Comparison of ENCODE assay signal across 26 cellular contexts in the genomic region with DNA sequence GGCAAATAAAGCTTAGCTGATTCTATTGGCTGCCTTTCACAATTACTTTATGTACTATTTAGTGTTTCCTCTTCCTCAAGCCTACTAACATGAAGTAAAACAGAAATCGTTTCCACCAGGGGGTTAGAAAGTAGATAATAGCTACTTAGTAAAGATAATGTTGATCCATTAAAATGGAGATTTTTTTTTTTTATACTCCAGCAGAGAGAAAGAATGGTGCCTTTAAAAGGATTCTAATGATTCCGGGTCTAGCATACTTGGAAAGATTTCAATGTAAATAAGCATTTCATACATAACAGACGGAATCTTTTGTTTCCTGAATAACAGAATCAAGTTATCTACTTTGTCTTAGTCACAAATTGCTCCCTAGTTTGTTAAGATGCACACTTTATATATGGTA. TPM values are rescaled to one million over a fixed set of nuclear protein-coding genes. Genes with fewer than 3 reads are reported as not detected.
DNase-seq lines count a peak whose midpoint lies in the region; ATAC-seq and TF ChIP-seq lines count a peak whose summit lies in the region.
"Had no signal": no experiment of that assay in that cellular context is flagged by ENCODE, and none has a peak within 500 bp of the region (broad histone marks: within the 10 kb centered on the region; RNA-seq: fewer than 3 reads in every experiment).

No MANE protein-coding gene starts in this region.

- H3K4me3 Mint-ChIP-seq in stimulated activated naive B cell treated with anti-CD40 and anti-IgM and Interleukin-4, amounts not matched to agents 10 μg/mL and 1 μg/mL and 100 μg/mL, for 72 hours: no peak overlapping the region
- H3K4me3 Mint-ChIP-seq: activated CD8-positive, alpha-beta T cell treated with anti-CD3 and anti-CD28 coated beads, Interleukin-2, amount 10 ng/mL, durations not matched to agents 7 days and 5 days; activated naive CD8-positive, alpha-beta T cell treated with anti-CD3 and anti-CD28 coated beads, Interleukin-2, amount 10 ng/mL, durations not matched to agents 7 days and 5 days; CD14-positive monocyte had no signal

- in situ Hi-C loops in astrocyte of the spinal cord (cut with HindIII; ENCODE audit: low sequenced_read_pairs): no loop called here

- no peaks in the 10 kb centered on the region for H3K9me3 Mint-ChIP-seq in stimulated activated naive B cell treated with anti-CD40 and anti-IgM and Interleukin-4, amounts not matched to agents 10 μg/mL and 1 μg/mL and 100 μg/mL, for 72 hours
- H3K9me3 Mint-ChIP-seq: activated naive CD8-positive, alpha-beta T cell treated with anti-CD3 and anti-CD28 coated beads, Interleukin-2, amount 10 ng/mL, durations not matched to agents 7 days and 5 days; activated T-helper 2 cell treated with anti-CD3 and anti-CD28 coated beads, Interferon-gamma antibody, Interleukin-2, Interleukin-4, amounts not matched to agents 10 μg/mL and 5 μg/mL and 100 μg/mL, durations not matched to agents 14 hours and 24 hours and 36 hours had no signal

- no peak overlapping the region for H3K27ac Mint-ChIP-seq in stimulated activated naive B cell treated with anti-CD40 and anti-IgM and Interleukin-4, amounts not matched to agents 10 μg/mL and 1 μg/mL and 100 μg/mL, for 72 hours
- H3K27ac Mint-ChIP-seq: activated CD8-positive, alpha-beta T cell treated with anti-CD3 and anti-CD28 coated beads, Interleukin-2, amount 10 ng/mL, durations not matched to agents 7 days and 5 days; activated naive CD8-positive, alpha-beta T cell treated with anti-CD3 and anti-CD28 coated beads, Interleukin-2, amount 10 ng/mL, durations not matched to agents 7 days and 5 days; activated T-helper 2 cell treated with anti-CD3 and anti-CD28 coated beads, Interferon-gamma antibody, Interleukin-2, Interleukin-4, amounts not matched to agents 10 μg/mL and 5 μg/mL and 100 μg/mL, durations not matched to agents 14 hours and 24 hours and 36 hours had no signal

- no peaks in the 10 kb centered on the region for H3K27me3 Mint-ChIP-seq in stimulated activated naive B cell treated with anti-CD40 and anti-IgM and Interleukin-4, amounts not matched to agents 10 μg/mL and 1 μg/mL and 100 μg/mL, for 72 hours
- H3K27me3 Mint-ChIP-seq: activated naive CD8-positive, alpha-beta T cell treated with anti-CD3 and anti-CD28 coated beads, Interleukin-2, amount 10 ng/mL, durations not matched to agents 7 days and 5 days had no signal

- no peak overlapping the region for H3K9ac ChIP-seq in HUES6 (ENCODE audit: low read length)
- H3K9ac ChIP-seq: parathyroid adenoma had no signal

- H3K4me3 ChIP-seq in AG10803 (ENCODE audit: low read length) (no peak overlapping the region), HUES6 (ENCODE audit: low read depth, low read length) (no peak overlapping the region), astrocyte of the spinal cord (ENCODE audit: low read depth, low read length) (no peak overlapping the region), foreskin fibroblast (ENCODE audit: low read depth in 1 of 2, low read length in 2 of 2) (no peak overlapping the region), lower leg skin (ENCODE audit: low read depth, poor library complexity, severe bottlenecking) (no peak overlapping the region)
- H3K4me3 ChIP-seq: dorsolateral prefrontal cortex, right atrium auricular region, smooth muscle cell, tibial nerve had no signal

- ATAC-seq in stimulated activated naive B cell treated with anti-CD40 and anti-IgM and Interleukin-4, amounts not matched to agents 10 μg/mL and 1 μg/mL and 100 μg/mL, for 72 hours (replicated peaks): no peak
- ATAC-seq: activated CD8-positive, alpha-beta T cell treated with anti-CD3 and anti-CD28 coated beads, Interleukin-2, amount 10 ng/mL, durations not matched to agents 7 days and 5 days had no signal

- intact Hi-C loops in lower leg skin (cut with DNase I; ENCODE audit: low total_unique reads): no loop called here

- no peaks in the 10 kb centered on the region for H3K27me3 ChIP-seq in HUES6 (ENCODE audit: control insufficient read depth, insufficient read depth, low read length)
- H3K27me3 ChIP-seq: right atrium auricular region, tibial nerve had no signal

- TF ChIP-seq CTCF in AG10803 (conservative IDR thresholded peaks at IDR 0.05; ENCODE audit: low read length) (no peak), astrocyte of the spinal cord (IDR thresholded peaks at IDR 0.05; ENCODE audit: low read depth, low read length) (no peak), foreskin fibroblast (IDR thresholded peaks at IDR 0.05; ENCODE audit: low read depth, low read length) (no peak), lower leg skin (IDR thresholded peaks at IDR 0.05) (no peak)

- H3K9me3 ChIP-seq in HUES6 (ENCODE audit: control insufficient read depth, insufficient read depth, low read depth, low read length): no peaks in the 10 kb centered on the region
- H3K9me3 ChIP-seq: right atrium auricular region, tibial nerve had no signal

- peaks cover 3% of the 10 kb centered on the region; the same call in 1 of the 2 replicates for H3K36me3 ChIP-seq in HUES6 (ENCODE audit: control insufficient read depth, insufficient read depth, low read length)
- H3K36me3 ChIP-seq: right atrium auricular region, tibial nerve had no signal

- DNase-seq in AG10803 (ENCODE audit: low read depth) (peak; percentile 4), astrocyte of the spinal cord (ENCODE audit: low read depth, low spot score) (peak; percentile 6), foreskin fibroblast (peak; percentile 1 to 14), superior temporal gyrus (ENCODE audit: extremely low spot score) (no peak), lower leg skin (ENCODE audit: low spot score in 2 of 2) (no peak)
- DNase-seq in stimulated activated naive B cell treated with anti-CD40 and anti-IgM and Interleukin-4, amounts not matched to agents 10 μg/mL and 1 μg/mL and 100 μg/mL, for 72 hours: no peak
- DNase-seq: activated CD4-positive, CD25-positive, alpha-beta regulatory T cell treated with anti-CD3 and anti-CD28 coated beads, Interleukin-2, amount 50 U/mL, for 72 hours; activated CD8-positive, alpha-beta T cell treated with anti-CD3 and anti-CD28 coated beads, Interleukin-2, amount 10 ng/mL, durations not matched to agents 7 days and 5 days; activated naive CD8-positive, alpha-beta T cell treated with anti-CD3 and anti-CD28 coated beads, Interleukin-2, amount 10 ng/mL, durations not matched to agents 7 days and 5 days; Calu3; DMS79 treated with DMSO at 0.1 percent for 48 hours; dorsolateral prefrontal cortex; head of caudate nucleus; NCI-H1930; NCI-H2227 treated with DMSO at 0.1 percent for 48 hours; NCI-H82; stimulated activated CD4-positive, alpha-beta T cell treated with anti-CD3 and anti-CD28 coated beads, Interleukin-1b, Interleukin-23, amount 100 ng/mL, for 48 hours; stimulated activated CD8-positive, alpha-beta memory T cell treated with anti-CD3 and anti-CD28 coated beads, Interleukin-4, amount 100 ng/mL, for 48 hours had no signal

- H3K27ac ChIP-seq in HUES6 (ENCODE audit: low read depth, low read length): peak overlapping the region; percentile 19; the same call in 1 of the 2 replicates
- H3K27ac ChIP-seq: dorsolateral prefrontal cortex, parathyroid adenoma, right atrium auricular region, RWPE1, tibial nerve had no signal

- TF ChIP-seq POLR2A in lower leg skin (IDR thresholded peaks at IDR 0.05): no peak

- H3K36me3 Mint-ChIP-seq in stimulated activated naive B cell treated with anti-CD40 and anti-IgM and Interleukin-4, amounts not matched to agents 10 μg/mL and 1 μg/mL and 100 μg/mL, for 72 hours: peaks cover 8 to 13% of the 10 kb centered on the region in 2 donors

- WGBS in lower leg skin, 2 donors: 39 to 57% methylated on average over 3 of the region's 3 CpGs

- H3K4me1 ChIP-seq in HUES6 (ENCODE audit: control insufficient read depth, insufficient read depth, low read length): peaks cover 26% of the 10 kb centered on the region
- H3K4me1 ChIP-seq: parathyroid adenoma, tibial nerve had no signal

- no peaks in the 10 kb centered on the region for H3K4me1 Mint-ChIP-seq in stimulated activated naive B cell treated with anti-CD40 and anti-IgM and Interleukin-4, amounts not matched to agents 10 μg/mL and 1 μg/mL and 100 μg/mL, for 72 hours
- H3K4me1 Mint-ChIP-seq: activated naive CD8-positive, alpha-beta T cell treated with anti-CD3 and anti-CD28 coated beads, Interleukin-2, amount 10 ng/mL, durations not matched to agents 7 days and 5 days had no signal

RNA-seq across cellular contexts. Expression of a gene that starts 37.1 kb away (rescaled TPM):
- 10 to 100 TPM in 1 of 4 donors, 1 to 10 TPM in 3; 2.8 to 10.6 (median 6.4) TPM for total RNA-seq in lower leg skin

Comparison
In these comparisons a context has a peak if more than half of its experiments do, and no peak if none do; other contexts are left out.
1. DNase-seq: peak in AG10803 (single experiment), astrocyte of the spinal cord (single experiment) and foreskin fibroblast (2 of 2); none in stimulated activated naive B cell treated with anti-CD40 and anti-IgM and Interleukin-4, amounts not matched to agents 10 μg/mL and 1 μg/mL and 100 μg/mL, for 72 hours (single experiment), superior temporal gyrus (single experiment) and lower leg skin (0 of 2).